In the genomic region with DNA sequence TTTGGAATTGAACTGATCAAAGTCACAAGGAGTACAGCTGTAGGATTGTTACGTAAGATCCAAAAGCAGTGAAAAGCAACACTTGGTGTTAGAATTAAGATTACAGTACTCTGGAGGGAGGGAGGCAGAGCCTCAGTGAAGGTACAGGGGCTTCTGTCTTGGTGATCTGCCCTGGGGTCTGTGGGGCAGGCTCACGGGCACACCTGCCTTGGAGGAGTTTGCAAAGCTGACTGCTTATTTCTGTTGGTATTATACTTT, we compare ENCODE assay signal across 17 cellular contexts.
DNase-seq lines count a peak whose midpoint lies in the region; ATAC-seq and TF ChIP-seq lines count a peak whose summit lies in the region.
"Had no signal": no experiment of that assay in that cellular context is flagged by ENCODE, and none has a peak within 500 bp of the region (broad histone marks: within the 10 kb centered on the region; RNA-seq: fewer than 3 reads in every experiment).

No MANE protein-coding gene starts in this region.

- no peak for TF ChIP-seq EP300 in transverse colon (IDR thresholded peaks at IDR 0.05; ENCODE audit: low read depth)

- H3K4me2 ChIP-seq in OCI-LY3 (ENCODE audit: low read length), result peak overlapping the region; percentile 43
- H3K4me2 ChIP-seq: GM23338 had no signal

- intact Hi-C loops in transverse colon (cut with DNase I; ENCODE audit: low total_unique reads), result no loop called here

- 0 out of 2 replicates have a peak, but pooled peaks cover 5% of the 10 kb centered on the region for H3K79me2 ChIP-seq in OCI-LY3 (ENCODE audit: low read length)

- H3K4me3 ChIP-seq in OCI-LY3 (ENCODE audit: low read length), result no peak overlapping the region
- H3K4me3 ChIP-seq in skin epidermis, result no peak overlapping the region
- no peak overlapping the region for H3K4me3 ChIP-seq in transverse colon
- H3K4me3 ChIP-seq: GM23338, SJCRH30, uterus had no signal

- H3K4me1 Mint-ChIP-seq in activated T-cell treated with anti-CD3 and anti-CD28 coated beads, Interleukin-2, amount 50 U/mL, for 72 hours (ENCODE audit: low read depth), result peaks cover 100% of the 10 kb centered on the region
- H3K4me1 Mint-ChIP-seq in immature natural killer cell, result peaks cover 80 to 97% of the 10 kb centered on the region in 2 donors

- in situ Hi-C loops in transverse colon (cut with MboI; ENCODE audit: low pct_ligation_motif_present in 1 of 4, low pct_unique_long_range_greater_than_20kb in 1 of 4, low sequenced_read_pairs in 3 of 4), result no loop called here

- peak overlapping the region; percentile 30; the same call in 1 of the 2 replicates for H3K27ac ChIP-seq in OCI-LY3 (ENCODE audit: low read length)
- peak overlapping the region; percentile 7 for H3K27ac ChIP-seq in caudate nucleus (ENCODE audit: low read depth, low read length)
- peak overlapping the region in 11 of 21 experiments; percentile 19 to 86 (median 60) for H3K27ac ChIP-seq in skin epidermis
- no peak overlapping the region for H3K27ac ChIP-seq in transverse colon
- H3K27ac ChIP-seq: SJCRH30, uterus had no signal

- H3K27me3 ChIP-seq in OCI-LY3 (ENCODE audit: low read depth, low read length), result no peaks in the 10 kb centered on the region
- no peaks in the 10 kb centered on the region for H3K27me3 ChIP-seq in transverse colon
- H3K27me3 ChIP-seq: SJCRH30, uterus had no signal

- peaks cover 38% of the 10 kb centered on the region for H4K20me1 ChIP-seq in OCI-LY3 (ENCODE audit: insufficient read depth, low read length)

- no peak overlapping the region for H3K9ac ChIP-seq in OCI-LY3 (ENCODE audit: low read length)

- peak overlapping the region; percentile 25 for H3K27ac Mint-ChIP-seq in activated T-cell treated with anti-CD3 and anti-CD28 coated beads, Interleukin-2, amount 50 U/mL, for 72 hours
- H3K27ac Mint-ChIP-seq in immature natural killer cell, result no peak overlapping the region
- H3K27ac Mint-ChIP-seq: GM23338 had no signal

- no peak for ATAC-seq in activated T-cell treated with anti-CD3 and anti-CD28 coated beads, Interleukin-2, amount 50 U/mL, for 72 hours (replicated peaks in 1 of 2)
- ATAC-seq: GM23338 had no signal

- no peaks in the 10 kb centered on the region for H3K27me3 Mint-ChIP-seq in activated T-cell treated with anti-CD3 and anti-CD28 coated beads, Interleukin-2, amount 50 U/mL, for 72 hours (ENCODE audit: low read depth)
- no peaks in the 10 kb centered on the region for H3K27me3 Mint-ChIP-seq in immature natural killer cell (ENCODE audit: low read depth in 3 of 3)

- peak overlapping the region; percentile 65 to 94 for H3K4me3 Mint-ChIP-seq in activated T-cell treated with anti-CD3 and anti-CD28 coated beads, Interleukin-2, amount 50 U/mL, for 72 hours
- H3K4me3 Mint-ChIP-seq in immature natural killer cell, result no peak overlapping the region
- H3K4me3 Mint-ChIP-seq: GM23338 had no signal

- H3K36me3 ChIP-seq in OCI-LY3 (replicated peaks; ENCODE audit: low read depth, low read length) (no peaks in the 10 kb centered on the region), transverse colon (no peaks in the 10 kb centered on the region)
- H3K36me3 ChIP-seq: uterus had no signal

- DNase-seq in activated T-cell treated with anti-CD3 and anti-CD28 coated beads, Interleukin-2, amount 50 U/mL, for 72 hours, result no peak
- no peak for DNase-seq in activated T-cell treated with anti-CD3 and anti-CD28 coated beads, Interleukin-2, amount 50 U/mL, for 1 hour
- peak in 1 of 61 donors; percentile 34 for DNase-seq in caudate nucleus (lab: John Stamatoyannopoulos, UW)
- DNase-seq in transverse colon, result no peak
- no peak for DNase-seq in NCI-H187 (lab: John Stamatoyannopoulos, UW)
- no peak for DNase-seq in immature natural killer cell
- DNase-seq: COR-L47, hippocampal formation, Karpas-422, kidney glomerular epithelial cell, NCI-H1092 treated with DMSO at 0.1 percent for 48 hours, OCI-M1, SJCRH30, uterus had no signal

- no peak for TF ChIP-seq POLR2A in transverse colon (IDR thresholded peaks at IDR 0.05)

- H3K9me3 ChIP-seq in OCI-LY3 (ENCODE audit: insufficient read depth, low read length) (no peaks in the 10 kb centered on the region), transverse colon (no peaks in the 10 kb centered on the region)
- H3K9me3 ChIP-seq: SJCRH30, uterus had no signal

- H3K36me3 Mint-ChIP-seq in activated T-cell treated with anti-CD3 and anti-CD28 coated beads, Interleukin-2, amount 50 U/mL, for 72 hours (ENCODE audit: insufficient read depth in 2 of 2), result peaks cover 11 to 37% of the 10 kb centered on the region in 2 donors
- peaks cover 7 to 17% (median 14%) of the 10 kb centered on the region in 3 donors for H3K36me3 Mint-ChIP-seq in immature natural killer cell

- WGBS in transverse colon (ENCODE audit: low coverage in 1 of 2), 2 donors, result 87 to 94% methylated on average over 2 of the region's 2 CpGs

- no peaks in the 10 kb centered on the region for H3K9me3 Mint-ChIP-seq in activated T-cell treated with anti-CD3 and anti-CD28 coated beads, Interleukin-2, amount 50 U/mL, for 72 hours
- H3K9me3 Mint-ChIP-seq in immature natural killer cell, result no peaks in the 10 kb centered on the region
- H3K9me3 Mint-ChIP-seq: GM23338 had no signal

- TF ChIP-seq CTCF in OCI-LY3 (IDR thresholded peaks at IDR 0.05; ENCODE audit: low read depth, low read length) (no peak), transverse colon (IDR thresholded peaks at IDR 0.05) (no peak)

- H2AFZ ChIP-seq in OCI-LY3 (ENCODE audit: low read depth, low read length), result no peak overlapping the region
- H2AFZ ChIP-seq: GM23338 had no signal

- H3K4me1 ChIP-seq in OCI-LY3 (ENCODE audit: low read length) (peaks cover 22% of the 10 kb centered on the region), transverse colon (peaks cover 3 to 28% (median 8%) of the 10 kb centered on the region in 4 donors)
- H3K4me1 ChIP-seq: SJCRH30, uterus had no signal

Comparison
In these comparisons a context has a peak if more than half of its experiments do, and no peak if none do; other contexts are left out.
1. H3K4me3 Mint-ChIP-seq: peak in activated T-cell treated with anti-CD3 and anti-CD28 coated beads, Interleukin-2, amount 50 U/mL, for 72 hours (2 of 2); none in immature natural killer cell (0 of 5).
2. H3K27ac ChIP-seq: peak in OCI-LY3 (single experiment), caudate nucleus (single experiment) and skin epidermis (11 of 21); none in transverse colon (0 of 4).